ENCODE assay signal across 8 cellular contexts in genomic region chr19:56111601-56112312, GRCh38. TPM values are rescaled to one million over a fixed set of nuclear protein-coding genes. Genes with fewer than 3 reads are reported as not detected.
DNase-seq lines count a peak whose midpoint lies in the region; ATAC-seq lines count a peak whose summit lies in the region.

No MANE protein-coding gene starts in this region.

- H3K4me1 ChIP-seq in ES-I3 (ENCODE audit: insufficient read depth, low read length): peaks cover 43% of the 10 kb centered on the region
- peaks cover 85% of the 10 kb centered on the region for H3K4me1 ChIP-seq in mononuclear cell (ENCODE audit: insufficient read depth, low read length)

- H3K9me3 ChIP-seq in ES-I3 (ENCODE audit: control insufficient read depth, insufficient read depth, low read length): no peaks in the 10 kb centered on the region
- no peaks in the 10 kb centered on the region for H3K9me3 ChIP-seq in mononuclear cell (ENCODE audit: low read depth, low read length)

- no peaks in the 10 kb centered on the region for H3K9me3 Mint-ChIP-seq in activated naive CD8-positive, alpha-beta T cell treated with anti-CD3 and anti-CD28 coated beads, Interleukin-2, amount 50 U/mL, for 24 hours

- peak overlapping the region; percentile 15; the same call in 1 of the 2 replicates for H3K9ac ChIP-seq in ES-I3 (ENCODE audit: low read depth, low read length)

- peak overlapping the region; percentile 8 for H3K4me3 ChIP-seq in mononuclear cell (ENCODE audit: low read length)

- DNase-seq in MV-4-11 (lab: John Stamatoyannopoulos, UW): peak; percentile 89
- DNase-seq in activated naive CD8-positive, alpha-beta T cell treated with anti-CD3 and anti-CD28 coated beads, Interleukin-2, amount 50 U/mL, for 24 hours: peak; percentile 63
- DNase-seq in stimulated activated naive CD8-positive, alpha-beta T cell treated with anti-CD3 and anti-CD28 coated beads, Interleukin-15, Interleukin-2, amounts not matched to agents 100 U/mL and 50 U/mL, for 24 hours: peak; percentile 73
- DNase-seq in AG08396 (ENCODE audit: low spot score): no peak
- no peak for DNase-seq in T1000 (lab: John Stamatoyannopoulos, UW)

- peaks cover 62% of the 10 kb centered on the region for H3K4me1 Mint-ChIP-seq in activated naive CD8-positive, alpha-beta T cell treated with anti-CD3 and anti-CD28 coated beads, Interleukin-2, amount 50 U/mL, for 24 hours

- peak; percentile 82 for ATAC-seq in GM21447 (IDR thresholded peaks at IDR 0.05; ENCODE audit: unreplicated experiment)
- peak; percentile 95 for ATAC-seq in activated naive CD8-positive, alpha-beta T cell treated with anti-CD3 and anti-CD28 coated beads, Interleukin-2, amount 50 U/mL, for 24 hours
- peak; percentile 88 for ATAC-seq in stimulated activated naive CD8-positive, alpha-beta T cell treated with anti-CD3 and anti-CD28 coated beads, Interleukin-15, Interleukin-2, amounts not matched to agents 100 U/mL and 50 U/mL, for 24 hours

- no peaks in the 10 kb centered on the region for H3K27me3 ChIP-seq in mononuclear cell (ENCODE audit: insufficient read depth, low read length)

- H3K27ac Mint-ChIP-seq in activated naive CD8-positive, alpha-beta T cell treated with anti-CD3 and anti-CD28 coated beads, Interleukin-2, amount 50 U/mL, for 24 hours: no peak overlapping the region

- peaks cover 12% of the 10 kb centered on the region for H3K36me3 Mint-ChIP-seq in activated naive CD8-positive, alpha-beta T cell treated with anti-CD3 and anti-CD28 coated beads, Interleukin-2, amount 50 U/mL, for 24 hours (ENCODE audit: low read depth)

- H3K27me3 Mint-ChIP-seq in activated naive CD8-positive, alpha-beta T cell treated with anti-CD3 and anti-CD28 coated beads, Interleukin-2, amount 50 U/mL, for 24 hours: no peaks in the 10 kb centered on the region

- H3K4me3 Mint-ChIP-seq in activated naive CD8-positive, alpha-beta T cell treated with anti-CD3 and anti-CD28 coated beads, Interleukin-2, amount 50 U/mL, for 24 hours: no peak overlapping the region

- no peaks in the 10 kb centered on the region for H3K36me3 ChIP-seq in ES-I3 (ENCODE audit: insufficient read depth, low read length)

RNA-seq across cellular contexts. Expression of gene ZNF787, which starts 9.3 kb away (rescaled TPM):
- 25.0 TPM for total RNA-seq in mononuclear cell

RNA-seq across cellular contexts. Expression of gene ZNF444, which starts 29.3 kb away (rescaled TPM):
- total RNA-seq in mononuclear cell: 4.1 TPM

Comparison
In these comparisons a context has a peak if more than half of its experiments do, and no peak if none do; other contexts are left out.
1. DNase-seq: peak in MV-4-11 (single experiment), activated naive CD8-positive, alpha-beta T cell treated with anti-CD3 and anti-CD28 coated beads, Interleukin-2, amount 50 U/mL, for 24 hours (single experiment) and stimulated activated naive CD8-positive, alpha-beta T cell treated with anti-CD3 and anti-CD28 coated beads, Interleukin-15, Interleukin-2, amounts not matched to agents 100 U/mL and 50 U/mL, for 24 hours (single experiment); none in AG08396 (single experiment) and T1000 (single experiment).
2. Peak in every context shown above with its lines, with median percentiles within 50 percentile points of each other: ATAC-seq.